1 cellular context compared by ENCODE assay signal in the genomic region with DNA sequence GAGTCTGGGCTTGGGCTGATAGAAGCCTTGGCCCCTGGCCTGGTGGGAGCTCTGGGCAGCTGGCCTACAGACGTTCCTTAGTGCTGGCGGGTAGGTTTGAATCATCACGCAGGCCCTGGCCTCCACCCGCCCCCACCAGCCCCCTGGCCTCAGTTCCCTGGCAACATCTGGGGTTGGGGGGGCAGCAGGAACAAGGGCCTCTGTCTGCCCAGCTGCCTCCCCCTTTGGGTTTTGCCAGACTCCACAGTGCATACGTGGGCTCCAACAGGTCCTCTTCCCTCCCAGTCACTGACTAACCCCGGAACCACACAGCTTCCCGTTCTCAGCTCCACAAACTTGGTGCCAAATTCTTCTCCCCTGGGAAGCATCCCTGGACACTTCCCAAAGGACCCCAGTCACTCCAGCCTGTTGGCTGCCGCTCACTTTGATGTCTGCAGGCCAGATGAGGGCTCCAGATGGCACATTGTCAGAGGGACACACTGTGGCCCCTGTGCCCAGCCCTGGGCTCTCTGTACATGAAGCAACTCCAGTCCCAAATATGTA.
TF ChIP-seq lines count a peak whose summit lies in the region.

No MANE protein-coding gene starts in this region.

TF ChIP-seq in H1, 55 proteins besides CTCF, POLR2A, EP300 and RAD21:
- TF ChIP-seq, protein P1, sequence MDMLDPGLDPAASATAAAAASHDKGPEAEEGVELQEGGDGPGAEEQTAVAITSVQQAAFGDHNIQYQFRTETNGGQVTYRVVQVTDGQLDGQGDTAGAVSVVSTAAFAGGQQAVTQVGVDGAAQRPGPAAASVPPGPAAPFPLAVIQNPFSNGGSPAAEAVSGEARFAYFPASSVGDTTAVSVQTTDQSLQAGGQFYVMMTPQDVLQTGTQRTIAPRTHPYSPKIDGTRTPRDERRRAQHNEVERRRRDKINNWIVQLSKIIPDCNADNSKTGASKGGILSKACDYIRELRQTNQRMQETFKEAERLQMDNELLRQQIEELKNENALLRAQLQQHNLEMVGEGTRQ (IDR thresholded peaks at IDR 0.05; ENCODE audit: low read length), result no peak
- TF ChIP-seq TBP (IDR thresholded peaks at IDR 0.05; ENCODE audit: low read depth, low read length), result no peak
- TF ChIP-seq TAF7 (optimal IDR thresholded peaks at IDR 0.05; ENCODE audit: borderline replicate concordance, low read depth, low read length), result no peak
